In the genomic region with DNA sequence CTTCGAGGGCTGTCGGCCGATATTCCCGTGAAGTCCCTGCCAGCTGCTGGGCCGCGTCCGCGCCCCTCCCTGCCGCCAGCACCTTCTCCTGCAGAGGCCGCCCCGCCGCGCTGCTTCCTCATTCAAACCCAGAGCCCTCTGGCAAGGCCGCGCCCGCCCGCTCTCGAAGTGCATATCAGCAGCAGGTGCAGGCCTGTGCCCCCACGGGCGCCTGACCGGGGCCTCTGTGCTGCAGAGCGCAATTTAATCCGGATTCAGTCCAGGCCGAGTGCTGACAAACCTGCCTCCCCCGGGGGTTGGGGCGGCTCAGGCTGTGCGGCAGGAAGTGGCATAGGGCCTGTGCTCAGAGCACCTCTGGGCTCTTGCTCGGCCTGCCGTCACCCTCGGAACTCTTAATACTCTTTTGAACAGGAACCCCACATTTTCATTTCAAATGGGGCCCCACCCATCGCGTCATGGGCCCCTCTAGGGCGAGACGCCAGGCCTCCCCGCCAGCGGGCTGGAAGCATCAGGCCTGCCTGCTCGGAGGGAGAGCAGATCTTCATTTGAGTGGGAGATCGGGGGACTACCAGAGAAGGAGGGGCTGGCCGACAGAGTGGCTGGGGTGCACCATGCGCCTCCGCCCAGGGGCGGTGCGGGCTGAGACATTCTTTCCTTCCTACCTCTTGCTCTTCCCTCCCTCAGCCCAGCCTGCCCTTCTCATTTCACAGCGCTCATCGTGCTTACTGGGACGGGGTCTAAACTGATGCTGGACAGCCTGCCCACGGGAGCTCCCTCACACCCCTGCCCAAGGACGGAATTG, we compare ENCODE assay signal across 9 cellular contexts.
A peak's percentile ranks its signal among the peaks of the same experiment; 100 is the strongest.
DNase-seq lines count a peak whose midpoint lies in the region; ATAC-seq, FAIRE-seq and TF ChIP-seq lines count a peak whose summit lies in the region.
"Had no signal": no experiment of that assay in that cellular context is flagged by ENCODE, and none has a peak within 500 bp of the region (broad histone marks: within the 10 kb centered on the region; RNA-seq: fewer than 3 reads in every experiment).

No MANE protein-coding gene starts in this region.

- H3K9ac ChIP-seq in duodenal mucosa (ENCODE audit: low read depth in 1 of 2, low read length in 2 of 2), result peak overlapping the region in 1 of 2 donors; percentile 8

- ATAC-seq in HG02678 (IDR thresholded peaks at IDR 0.05; ENCODE audit: unreplicated experiment), result peak; percentile 93

- FAIRE-seq in frontal cortex (lab: Jason Lieb, UNC), result no peak
- FAIRE-seq: colon had no signal

- H3K27ac ChIP-seq in duodenal mucosa (ENCODE audit: low read depth, low read length), result no peak overlapping the region

- peak; percentile 29 to 59 (median 44) for DNase-seq in activated CD4-positive, CD25-positive, alpha-beta regulatory T cell (lab: John Stamatoyannopoulos, UW)
- peak; percentile 11 to 37 (median 24) for DNase-seq in stimulated activated CD4-positive, alpha-beta T cell treated with anti-CD3 and anti-CD28 coated beads, Interleukin-1b, Interleukin-23, amount 100 ng/mL, for 24 hours (ENCODE audit: low read depth in 4 of 4, low spot score in 1 of 4)
- DNase-seq in NCI-H526 (lab: John Stamatoyannopoulos, UW) (no peak), frontal cortex (ENCODE audit: low spot score in 2 of 2) (no peak), HPDE6-E6E7 (ENCODE audit: extremely low spot score) (no peak)

- peaks cover 0 to 1% of the 10 kb centered on the region in 2 donors for H3K27me3 ChIP-seq in duodenal mucosa (ENCODE audit: control insufficient read depth in 1 of 2, insufficient read depth in 2 of 2, low read length in 2 of 2)

- H3K4me3 ChIP-seq in GM12875 (ENCODE audit: low read depth, low read length) (peak overlapping the region; percentile 32), duodenal mucosa (ENCODE audit: low read depth in 1 of 2, low read length in 2 of 2) (peak overlapping the region; percentile 19 to 48)

- no peaks in the 10 kb centered on the region for H3K9me3 ChIP-seq in duodenal mucosa (ENCODE audit: control insufficient read depth in 1 of 2, low read length in 2 of 2)

- no peaks in the 10 kb centered on the region for H3K36me3 ChIP-seq in duodenal mucosa (ENCODE audit: control insufficient read depth in 1 of 2, insufficient read depth in 2 of 2, low read length in 2 of 2)

- H3K4me1 ChIP-seq in duodenal mucosa (ENCODE audit: control insufficient read depth in 1 of 2, insufficient read depth in 2 of 2, low read length in 2 of 2), result peaks cover 7 to 25% of the 10 kb centered on the region in 2 donors

- no peak for TF ChIP-seq CTCF in GM12875 (IDR thresholded peaks at IDR 0.05; ENCODE audit: borderline replicate concordance, insufficient read depth, low read depth, low read length)

Comparison
In these comparisons a context has a peak if more than half of its experiments do, and no peak if none do; other contexts are left out.
1. DNase-seq: peak in activated CD4-positive, CD25-positive, alpha-beta regulatory T cell (4 of 4) and stimulated activated CD4-positive, alpha-beta T cell treated with anti-CD3 and anti-CD28 coated beads, Interleukin-1b, Interleukin-23, amount 100 ng/mL, for 24 hours (4 of 4); none in NCI-H526 (0 of 2), frontal cortex (0 of 2) and HPDE6-E6E7 (single experiment).